ENCODE assay signal across 12 cellular contexts in the genomic region with DNA sequence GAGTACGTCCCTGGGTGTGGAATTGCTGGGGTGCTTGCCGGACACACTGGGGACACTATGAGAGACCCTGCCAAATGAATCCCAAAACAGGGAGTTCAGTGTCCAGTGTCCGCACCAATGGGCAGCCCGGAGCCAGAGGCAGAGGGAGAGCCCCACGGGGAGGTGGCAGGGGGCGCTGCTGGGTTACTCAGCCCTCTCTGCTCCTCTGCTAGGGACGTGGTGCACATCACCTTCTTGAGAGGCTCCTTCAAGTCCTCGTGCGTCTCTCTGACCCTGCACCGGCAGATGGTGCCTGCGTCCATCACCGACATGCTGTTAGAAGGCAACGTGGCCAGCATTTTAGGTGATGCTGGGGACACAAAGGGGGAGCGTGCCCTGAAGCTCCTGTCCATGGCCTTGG. TPM values are rescaled to one million over a fixed set of nuclear protein-coding genes. Genes with fewer than 3 reads are reported as not detected.
DNase-seq lines count a peak whose midpoint lies in the region; ATAC-seq and TF ChIP-seq lines count a peak whose summit lies in the region.
"Had no signal": no experiment of that assay in that cellular context is flagged by ENCODE, and none has a peak within 500 bp of the region (broad histone marks: within the 10 kb centered on the region; RNA-seq: fewer than 3 reads in every experiment).

No MANE protein-coding gene starts in this region.

- H3K27ac ChIP-seq in A673 (ENCODE audit: low read depth, low read length, poor library complexity, severe bottlenecking) (no peak overlapping the region), stomach (no peak overlapping the region)
- H3K27ac ChIP-seq: epithelial cell of prostate had no signal

- TF ChIP-seq POLR2A in stomach (IDR thresholded peaks at IDR 0.05): no peak

- H3K9me3 ChIP-seq in A673 (ENCODE audit: low read depth, low read length, poor library complexity, severe bottlenecking) (no peaks in the 10 kb centered on the region), stomach (no peaks in the 10 kb centered on the region)

- peak; percentile 57 for TF ChIP-seq CTCF in A673 (conservative IDR thresholded peaks at IDR 0.05; ENCODE audit: low read depth, low read length)
- peak; percentile 37 for TF ChIP-seq CTCF in GM10266 (IDR thresholded peaks at IDR 0.05; ENCODE audit: control insufficient read depth, insufficient read depth, low read depth, missing control alignments)
- TF ChIP-seq CTCF in foreskin fibroblast (IDR thresholded peaks at IDR 0.05; ENCODE audit: low read depth, low read length): peak; percentile 30
- TF ChIP-seq CTCF in stomach (IDR thresholded peaks at IDR 0.05): no peak

- DNase-seq in A673 (ENCODE audit: low spot score) (no peak), GM10266 (ENCODE audit: extremely low spot score) (no peak), RPMI8226 (peak; percentile 59), foreskin fibroblast (peak in 1 of 2 donors; percentile 39), stomach (no peak)
- DNase-seq: GOT3; stimulated activated CD4-positive, alpha-beta T cell treated with anti-CD3 and anti-CD28 coated beads, Interleukin-4, amount 100 ng/mL, for 1 hour had no signal

- no TSS peak for BruUV-seq in A673 (replicated peaks; lab: Mats Ljungman, UMichigan)

- ATAC-seq in esophagus mucosa (no peak), GM21528 (IDR thresholded peaks at IDR 0.05; ENCODE audit: low FRiP score, unreplicated experiment) (no peak), GM19467 (IDR thresholded peaks at IDR 0.05; ENCODE audit: unreplicated experiment) (no peak)
- ATAC-seq: Right ventricle myocardium inferior had no signal

- H3K4me1 ChIP-seq in A673 (ENCODE audit: insufficient read depth, low read length, poor library complexity, severe bottlenecking): no peaks in the 10 kb centered on the region
- H3K4me1 ChIP-seq in stomach: no peaks in the 10 kb centered on the region

- CTCF ChIA-PET in A673 (lab: Charles Lee): no interaction called here

- no peak overlapping the region for H3K4me3 ChIP-seq in A673 (ENCODE audit: low read depth, low read length, poor library complexity, severe bottlenecking)
- H3K4me3 ChIP-seq in foreskin fibroblast (ENCODE audit: low read depth in 1 of 2, low read length in 2 of 2): no peak overlapping the region
- no peak overlapping the region for H3K4me3 ChIP-seq in stomach

- H3K36me3 ChIP-seq in A673 (ENCODE audit: insufficient read depth, low read length, poor library complexity, severe bottlenecking) (no peaks in the 10 kb centered on the region), stomach (peaks cover 0 to 10% (median 3%) of the 10 kb centered on the region in 4 donors)

- H3K27me3 ChIP-seq in A673 (replicated peaks; ENCODE audit: insufficient read depth, low read depth, low read length, poor library complexity) (peaks cover 19% of the 10 kb centered on the region), stomach (peaks cover 0 to 58% (median 21%) of the 10 kb centered on the region in 3 donors)

- no peak for TF ChIP-seq EP300 in stomach (IDR thresholded peaks at IDR 0.05)

- POLR2A ChIA-PET in A673 (lab: Charles Lee; ENCODE audit: low non-redundant PET): no interaction called here

- intact Hi-C loops in A673 (cut with micrococcal nuclease; ENCODE audit: unreplicated experiment): no loop called here
- intact Hi-C loops in stomach (cut with DNase I; ENCODE audit: low total_unique reads): no loop called here

- WGBS in stomach, 5 donors: 20 to 47% (median 24%) methylated on average over 10 to 14 of the region's 14 CpGs

RNA-seq across cellular contexts. Expression of a gene that starts 20.8 kb away (rescaled TPM):
- total RNA-seq in A673 (2021) (0.52 and 1.5 TPM in 2 replicates), esophagus mucosa (0.40 TPM), stomach (not detected)
- polyA plus RNA-seq in stomach: 1 to 10 TPM; 1.3 to 2.6 (median 1.9) TPM

RNA-seq across cellular contexts. Expression of a gene that starts 20.9 kb away (rescaled TPM):
- total RNA-seq in A673 (2021) (32.0 and 35.9 TPM in 2 replicates), esophagus mucosa (13.7 TPM), stomach (10 to 100 TPM in 3 of 5 donors, 1 to 10 TPM in 1, under 1 TPM in 1; 0.45 to 64.3 (median 11.2) TPM)
- polyA plus RNA-seq in stomach: 10 to 100 TPM; 14.3 to 16.8 (median 14.7) TPM

RNA-seq across cellular contexts. Expression of a gene that starts 21.1 kb away (rescaled TPM):
- 201 and 214 TPM in 2 replicates for total RNA-seq in A673 (2021)
- 87.2 TPM for total RNA-seq in esophagus mucosa
- 100 to 1,000 TPM; 123 to 200 (median 147) TPM for total RNA-seq in stomach
- 10 to 100 TPM; 26.4 to 57.0 (median 42.4) TPM for polyA plus RNA-seq in stomach

RNA-seq across cellular contexts. Expression of a gene that starts 25.2 kb away (rescaled TPM):
- 1.3 and 3.1 TPM in 2 replicates for total RNA-seq in A673 (2021)
- 0.92 TPM for total RNA-seq in esophagus mucosa
- total RNA-seq in stomach: 10 to 100 TPM in 1 of 5 donors, 1 to 10 TPM in 3, not detected in 1; 4.6 to 19.6 (median 6.1) TPM
- 1 to 10 TPM; 6.6 to 8.3 (median 8.3) TPM for polyA plus RNA-seq in stomach

RNA-seq across cellular contexts. Expression of a gene that starts 40.6 kb away (rescaled TPM):
- total RNA-seq in A673 (2021): 35.0 and 42.0 TPM in 2 replicates
- 25.6 TPM for total RNA-seq in esophagus mucosa
- total RNA-seq in stomach: 10 to 100 TPM in 2 of 5 donors, 1 to 10 TPM in 3; 1.8 to 75.3 (median 7.1) TPM
- 10 to 100 TPM; 45.4 to 54.4 (median 47.1) TPM for polyA plus RNA-seq in stomach

Comparison
In these comparisons a context has a peak if more than half of its experiments do, and no peak if none do; other contexts are left out.
1. CTCF ChIP-seq: peak in A673 (single experiment), GM10266 (single experiment) and foreskin fibroblast (single experiment); none in stomach (0 of 7).